1 cellular context compared by ENCODE assay signal in genomic region chr17:67474081-67474661, GRCh38.
A peak's percentile ranks its signal among the peaks of the same experiment; 100 is the strongest.
TF ChIP-seq lines count a peak whose summit lies in the region.

No MANE protein-coding gene starts in this region.

TF ChIP-seq in GM23338, 12 proteins besides CTCF, POLR2A, EP300 and RAD21 (continued from another document):
- TF ChIP-seq ZNF462 (CRISPR knock-in tag; IDR thresholded peaks at IDR 0.05) = 0 out of 2 replicates have a peak, but pooled peaks have one; percentile 22
- no peak for TF ChIP-seq ETS1 (IDR thresholded peaks at IDR 0.05)
